Comparison of ENCODE assay signal across 9 cellular contexts in the genomic region with DNA sequence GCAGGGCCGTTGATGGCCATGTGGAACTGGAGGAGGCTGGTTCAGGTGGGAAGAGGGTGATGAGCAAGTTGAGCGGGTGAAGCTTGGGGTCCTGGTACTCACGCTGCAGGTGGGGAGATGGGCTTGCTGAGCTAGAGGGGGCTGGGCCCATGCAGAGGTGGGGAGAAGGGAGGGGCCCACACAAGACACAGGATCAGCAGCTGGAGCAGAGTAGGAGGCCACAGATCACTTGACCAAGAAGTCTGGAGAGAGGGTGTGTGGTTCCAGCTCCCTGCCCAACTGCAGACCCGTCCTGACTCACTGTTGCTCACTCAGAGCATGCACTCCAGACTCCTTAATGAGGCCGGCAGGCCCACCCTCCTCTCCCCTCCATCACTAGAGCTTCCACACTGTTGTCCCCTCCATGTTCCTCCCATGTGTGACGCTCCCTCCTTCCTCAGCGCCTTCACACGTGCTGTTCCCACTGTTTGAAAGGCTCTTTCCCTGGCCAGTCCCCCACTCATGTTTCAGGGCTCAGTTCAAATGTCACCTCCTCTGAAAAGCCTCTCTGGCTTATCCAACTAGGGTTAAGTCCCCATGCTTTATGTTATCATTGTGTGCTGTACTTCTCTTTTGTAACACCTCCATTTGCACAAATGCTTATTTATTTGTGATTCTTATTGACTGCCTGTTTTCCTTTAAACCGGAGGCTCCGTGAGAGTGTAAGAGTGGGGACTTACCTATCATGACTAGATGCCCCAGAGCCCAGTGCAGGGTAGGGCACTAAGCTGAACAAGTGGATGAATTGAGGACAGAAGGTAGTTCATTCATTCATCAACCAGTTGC. TPM values are rescaled to one million over a fixed set of nuclear protein-coding genes. Genes with fewer than 3 reads are reported as not detected.
DNase-seq lines count a peak whose midpoint lies in the region; ATAC-seq and TF ChIP-seq lines count a peak whose summit lies in the region.
"Had no signal": no experiment of that assay in that cellular context is flagged by ENCODE, and none has a peak within 500 bp of the region (broad histone marks: within the 10 kb centered on the region; RNA-seq: fewer than 3 reads in every experiment).

No MANE protein-coding gene starts in this region.

- no peaks in the 10 kb centered on the region for H3K9me3 ChIP-seq in Panc1 (ENCODE audit: control insufficient read depth, insufficient read depth, low read depth, low read length)
- H3K9me3 ChIP-seq in trophoblast cell (ENCODE audit: insufficient read depth, low read depth, low read length) = peaks cover 5% of the 10 kb centered on the region
- H3K9me3 ChIP-seq in aorta (ENCODE audit: control insufficient read depth, low read length) = no peaks in the 10 kb centered on the region

- H3K36me3 ChIP-seq in Panc1 (ENCODE audit: control insufficient read depth, insufficient read depth, low read length) (peaks cover 2% of the 10 kb centered on the region), trophoblast cell (ENCODE audit: control insufficient read depth in 1 of 2, insufficient read depth in 2 of 2, low read length in 2 of 2) (peaks cover 15 to 17% of the 10 kb centered on the region in 2 experiments), aorta (ENCODE audit: control insufficient read depth in 1 of 2, insufficient read depth in 2 of 2, low read length in 1 of 2) (peaks cover 0 to 2% of the 10 kb centered on the region in 2 donors)

- H4K91ac ChIP-seq in trophoblast cell (ENCODE audit: low read depth, low read length) = no peak overlapping the region

- H3K27me3 ChIP-seq in Panc1 (ENCODE audit: control insufficient read depth, insufficient read depth, low read length) (no peaks in the 10 kb centered on the region), trophoblast cell (ENCODE audit: insufficient read depth, low read length) (no peaks in the 10 kb centered on the region), aorta (ENCODE audit: control insufficient read depth in 1 of 2, insufficient read depth in 2 of 2, low read length in 1 of 2) (no peaks in the 10 kb centered on the region)

- TF ChIP-seq CTCF in Panc1 (IDR thresholded peaks at IDR 0.05) = no peak

- H3K4me3 ChIP-seq in Panc1 (ENCODE audit: low read depth in 2 of 2, low read length in 2 of 2) = peak overlapping the region; percentile 89 to 91
- no peak overlapping the region for H3K4me3 ChIP-seq in trophoblast cell (ENCODE audit: low read depth, low read length)
- H3K4me3 ChIP-seq in aorta (ENCODE audit: low read length in 2 of 2) = no peak overlapping the region

- H3K4ac ChIP-seq in trophoblast cell (ENCODE audit: low read depth, low read length) = no peak overlapping the region

- no peak overlapping the region for H2BK5ac ChIP-seq in trophoblast cell (ENCODE audit: low read depth, low read length, poor library complexity)

- peaks cover 45% of the 10 kb centered on the region in 2 donors for H3K4me1 Mint-ChIP-seq in effector memory CD8-positive, alpha-beta T cell (ENCODE audit: low read depth in 2 of 2)

- no peak overlapping the region for H2BK12ac ChIP-seq in trophoblast cell (ENCODE audit: low read length)

- peaks cover 0 to 3% of the 10 kb centered on the region in 2 donors for H3K9me3 Mint-ChIP-seq in effector memory CD8-positive, alpha-beta T cell

- H3K27ac Mint-ChIP-seq in effector memory CD8-positive, alpha-beta T cell = peak overlapping the region; percentile 65 to 96

- peaks cover 11% of the 10 kb centered on the region for H3K79me1 ChIP-seq in trophoblast cell (ENCODE audit: low read length)

- H3K27ac ChIP-seq in Panc1 (ENCODE audit: low read length) = peak overlapping the region; percentile 26
- H3K27ac ChIP-seq in trophoblast cell (ENCODE audit: low read depth, low read length) = no peak overlapping the region
- no peak overlapping the region for H3K27ac ChIP-seq in aorta (ENCODE audit: low read depth in 1 of 2, low read length in 2 of 2)

- H3K36me3 Mint-ChIP-seq in effector memory CD8-positive, alpha-beta T cell (ENCODE audit: insufficient read depth) = peaks cover 34% of the 10 kb centered on the region

- no TSS peak for BruUV-seq in Panc1 (replicated peaks; lab: Mats Ljungman, UMichigan)

- ATAC-seq in Panc1 (no peak), aorta (ENCODE audit: low FRiP score) (no peak), HG02642 (IDR thresholded peaks at IDR 0.05; ENCODE audit: poor library complexity, unreplicated experiment) (no peak)
- no peak for ATAC-seq in effector memory CD8-positive, alpha-beta T cell (replicated peaks)

- WGBS in trophoblast cell (ENCODE audit: extremely low coverage, insufficient coverage, insufficient read length) = no CpG with 5 or more reads among the region's 10 CpGs
- WGBS in aorta, 2 donors = 66 to 67% methylated on average over 10 of the region's 10 CpGs

- peak; percentile 39 for DNase-seq in GM03348 (ENCODE audit: low spot score)
- no peak for DNase-seq in Panc1 (ENCODE audit: low read depth, low spot score)
- DNase-seq in effector memory CD8-positive, alpha-beta T cell = no peak
- no peak for DNase-seq in trophoblast cell
- no peak for DNase-seq in aorta
- DNase-seq in NCI-H146 (lab: John Stamatoyannopoulos, UW) = no peak
- DNase-seq in hippocampal formation (lab: John Stamatoyannopoulos, UW) = no peak

- no peak overlapping the region for H2BK120ac ChIP-seq in trophoblast cell (ENCODE audit: insufficient read depth, low read length, poor library complexity)

- POLR2A ChIA-PET in Panc1 (lab: Charles Lee) = no interaction called here

- no peak overlapping the region for H3K9ac ChIP-seq in trophoblast cell (ENCODE audit: low read length)

- in situ Hi-C loops in Panc1 (cut with HindIII; ENCODE audit: low pct_unique_long_range_greater_than_20kb, low sequenced_read_pairs) = no loop called here

- no peak overlapping the region for H4K8ac ChIP-seq in trophoblast cell (ENCODE audit: low read depth, low read length)

- H4K12ac ChIP-seq in trophoblast cell (ENCODE audit: low read depth, low read length) = no peak overlapping the region

- no peak overlapping the region for H2AK5ac ChIP-seq in trophoblast cell (ENCODE audit: low read length)

- peaks cover 9% of the 10 kb centered on the region for H3K79me2 ChIP-seq in trophoblast cell (ENCODE audit: control insufficient read depth, insufficient read depth, low read length, poor library complexity)

- no peak overlapping the region for H3K18ac ChIP-seq in trophoblast cell (ENCODE audit: low read length)

- H3K4me1 ChIP-seq in Panc1 (ENCODE audit: control insufficient read depth, insufficient read depth, low read length) (peaks cover 25% of the 10 kb centered on the region), trophoblast cell (ENCODE audit: control insufficient read depth in 1 of 2, insufficient read depth in 2 of 2, low read length in 2 of 2) (peaks cover 8 to 19% of the 10 kb centered on the region in 2 experiments), aorta (ENCODE audit: control insufficient read depth in 1 of 2, insufficient read depth in 2 of 2, low read length in 2 of 2) (peaks cover 0 to 7% of the 10 kb centered on the region in 2 donors)

- H3K4me3 Mint-ChIP-seq in effector memory CD8-positive, alpha-beta T cell = peak overlapping the region; percentile 88 to 90

- intact Hi-C loops in Panc1 (cut with micrococcal nuclease; ENCODE audit: unreplicated experiment) = no loop called here
- intact Hi-C loops in aorta (cut with DNase I) = loop anchor here (5.0 to 10.0 kb wide), 4 partner anchors 63 to 551 kb away; a partner anchor contains a TSS

- CTCF ChIA-PET in Panc1 (lab: Charles Lee) = no interaction called here

- H3K27me3 Mint-ChIP-seq in effector memory CD8-positive, alpha-beta T cell = no peaks in the 10 kb centered on the region

- peak overlapping the region; percentile 100 for H3K4me2 ChIP-seq in trophoblast cell (ENCODE audit: low read length)

- no peak overlapping the region for H3K23ac ChIP-seq in trophoblast cell (ENCODE audit: low read length)

- no peak overlapping the region for H3K14ac ChIP-seq in trophoblast cell (ENCODE audit: low read length)

- no peak overlapping the region for H2AFZ ChIP-seq in trophoblast cell (ENCODE audit: insufficient read depth, low read length, poor library complexity)

RNA-seq across cellular contexts. Expression of a gene that starts 2.3 kb away (rescaled TPM):
- total RNA-seq in Panc1 (2021; ENCODE audit: unreplicated experiment) (70.2 TPM), aorta (10 to 100 TPM; 11.8 to 15.2 TPM)
- 52.5 TPM for polyA plus RNA-seq in Panc1 (2012; ENCODE audit: insufficient read length)
- 35.1 and 37.2 TPM in 2 replicates for polyA plus RNA-seq in trophoblast cell (2013)
- 1 to 10 TPM; 8.1 to 8.2 TPM for polyA plus RNA-seq in aorta

RNA-seq across cellular contexts. Expression of a gene that starts 11.5 kb away (rescaled TPM):
- total RNA-seq in Panc1 (2021; ENCODE audit: unreplicated experiment) = not detected
- 0.07 TPM for polyA plus RNA-seq in Panc1 (2012; ENCODE audit: insufficient read length)
- 0.12 and 0.19 TPM in 2 replicates for polyA plus RNA-seq in trophoblast cell (2013)
- under 1 TPM; 0.13 to 0.21 TPM for total RNA-seq in aorta
- polyA plus RNA-seq in aorta = under 1 TPM; 0.10 to 0.25 TPM
- total RNA-seq: dermis microvascular lymphatic vessel endothelial cell had no signal

RNA-seq across cellular contexts. Expression of a gene that starts 23.1 kb away (rescaled TPM):
- total RNA-seq in Panc1 (2021; ENCODE audit: unreplicated experiment) = not detected
- not detected for polyA plus RNA-seq in Panc1 (2012; ENCODE audit: insufficient read length)
- 0.08 and 0.18 TPM in 2 replicates for polyA plus RNA-seq in trophoblast cell (2013)
- not detected for total RNA-seq in aorta
- not detected for polyA plus RNA-seq in aorta
- total RNA-seq: dermis microvascular lymphatic vessel endothelial cell had no signal

RNA-seq across cellular contexts. Expression of a gene that starts 59.1 kb away (rescaled TPM):
- total RNA-seq in Panc1 (2021; ENCODE audit: unreplicated experiment) (not detected), aorta (not detected)
- not detected for polyA plus RNA-seq in Panc1 (2012; ENCODE audit: insufficient read length)
- 0.11 and 0.14 TPM in 2 replicates for polyA plus RNA-seq in trophoblast cell (2013)
- 1 to 10 TPM in 1 of 2 donors, not detected in 1; 5.5 TPM for polyA plus RNA-seq in aorta
- total RNA-seq: dermis microvascular lymphatic vessel endothelial cell had no signal

Comparison
In these comparisons a context has a peak if more than half of its experiments do, and no peak if none do; other contexts are left out.
1. H3K4me3 ChIP-seq: peak in Panc1 (2 of 2); none in trophoblast cell (single experiment) and aorta (0 of 2).